ENCODE assay signal across 21 cellular contexts in genomic region chr7:114152314-114152938, GRCh38.
DNase-seq lines count a peak whose midpoint lies in the region; ATAC-seq lines count a peak whose summit lies in the region.
"Had no signal": no experiment of that assay in that cellular context is flagged by ENCODE, and none has a peak within 500 bp of the region (broad histone marks: within the 10 kb centered on the region; RNA-seq: fewer than 3 reads in every experiment).

No MANE protein-coding gene starts in this region.

- no peaks in the 10 kb centered on the region for H3K27me3 ChIP-seq in HUES64 (ENCODE audit: insufficient read depth, low read length)

- peaks cover 53% of the 10 kb centered on the region for H3K4me1 ChIP-seq in HUES64 (ENCODE audit: insufficient read depth, low read length)
- H3K4me1 ChIP-seq: A549 had no signal

- peak; percentile 4 for DNase-seq in ELF-1 (ENCODE audit: low read depth, low spot score)
- peak; percentile 6 for DNase-seq in OCI-M1 (lab: John Stamatoyannopoulos, UW)
- DNase-seq in iPS DF 19.7 (ENCODE audit: low read depth, low spot score), result peak; percentile 30
- no peak for DNase-seq in left colon
- no peak for DNase-seq in activated CD4-positive, alpha-beta T cell treated with anti-CD3 and anti-CD28 coated beads for 48 hours
- no peak for DNase-seq in HCEC 1CT
- DNase-seq: DMS79, GOT3, NCI-H1092 treated with DMSO at 0.1 percent for 48 hours, NCI-H1436 treated with DMSO at 0.1 percent for 48 hours, NCI-H1930, NCI-H2171 treated with DMSO at 0.1 percent for 48 hours, NCI-H69, SHP77 treated with DMSO at 0.1 percent for 48 hours had no signal

- peak overlapping the region; percentile 22; the same call in 1 of the 2 replicates for H3K27ac ChIP-seq in HUES64 (ENCODE audit: low read depth, low read length)
- H3K27ac ChIP-seq: A549, RWPE1, SK-N-MC had no signal

- peak overlapping the region; percentile 19; the same call in 1 of the 2 replicates for H3K4me3 ChIP-seq in HUES64 (ENCODE audit: low read length)
- H3K4me3 ChIP-seq: A549, K562, SK-N-MC had no signal

- 82% methylated on average over 5 of the region's 5 CpGs for WGBS in HUES64

- ATAC-seq in left colon, result no peak
- no peak for ATAC-seq in HG03025 (IDR thresholded peaks at IDR 0.05; ENCODE audit: low FRiP score, unreplicated experiment)
- ATAC-seq: A549, HepG2, K562 had no signal

- no peak overlapping the region for H3K9ac ChIP-seq in HUES64 (ENCODE audit: low read depth, low read length)

- no peaks in the 10 kb centered on the region for H3K9me3 ChIP-seq in HUES64 (ENCODE audit: insufficient read depth, low read depth, low read length)
- H3K9me3 ChIP-seq: A549 had no signal

- no peaks in the 10 kb centered on the region for H3K36me3 ChIP-seq in HUES64 (ENCODE audit: insufficient read depth, low read length)

- intact Hi-C loops in left colon (cut with DNase I, micrococcal nuclease), result no loop called here

Comparison
In these comparisons a context has a peak if more than half of its experiments do, and no peak if none do; other contexts are left out.
1. DNase-seq: peak in ELF-1 (single experiment), OCI-M1 (single experiment) and iPS DF 19.7 (single experiment); none in left colon (0 of 2), activated CD4-positive, alpha-beta T cell treated with anti-CD3 and anti-CD28 coated beads for 48 hours (single experiment) and HCEC 1CT (single experiment).